In the genomic region with DNA sequence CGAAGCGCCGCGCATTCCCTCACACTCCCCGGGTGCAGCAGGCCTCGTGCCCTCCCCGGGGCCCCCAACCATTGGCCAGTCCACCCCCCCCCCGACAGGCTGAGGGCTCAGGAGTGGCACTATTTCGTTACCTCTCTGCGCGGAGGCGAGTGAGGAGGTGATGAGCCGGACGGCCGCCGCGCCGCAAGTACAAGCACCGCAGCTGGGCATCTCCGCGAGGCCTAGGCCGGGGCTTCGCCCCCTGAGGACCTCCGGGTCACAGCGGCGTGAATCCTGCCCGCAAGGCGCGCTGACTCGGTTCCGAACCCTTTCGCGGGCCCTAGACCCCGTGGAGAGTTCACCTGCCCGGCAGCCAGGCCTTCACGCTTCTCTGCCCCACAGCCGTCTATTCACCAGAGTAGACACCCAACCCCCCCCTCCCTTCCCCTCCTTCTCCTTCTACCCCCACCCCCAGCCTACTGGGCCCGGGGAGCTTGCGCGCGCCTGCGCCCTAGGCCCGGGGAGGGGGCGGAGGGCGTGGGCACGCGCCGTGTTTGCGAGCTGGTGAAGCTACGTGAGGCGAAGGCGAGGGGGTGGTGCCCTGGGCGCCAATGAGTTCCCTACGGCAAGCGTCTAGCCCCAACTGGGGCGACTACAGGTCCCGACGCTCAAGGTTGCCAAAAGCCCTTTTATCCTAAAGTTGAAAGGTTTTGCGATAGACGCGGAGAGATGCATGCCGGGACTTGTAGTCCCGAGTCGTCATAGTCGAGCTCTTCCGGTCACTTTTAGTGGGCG, we compare ENCODE assay signal across 8 cellular contexts. TPM values are rescaled to one million over a fixed set of nuclear protein-coding genes. Genes with fewer than 3 reads are reported as not detected.
DNase-seq lines count a peak whose midpoint lies in the region; ATAC-seq and TF ChIP-seq lines count a peak whose summit lies in the region.

A gene (minus strand): TSS at position 399 of the 774 bp plus-strand sequence. CDS start 189 bp downstream, at position 210.

- no peaks in the 10 kb centered on the region for H3K9me3 Mint-ChIP-seq in activated naive CD4-positive, alpha-beta T cell treated with anti-CD3 and anti-CD28 coated beads, Interleukin-2, amount 50 U/mL, for 72 hours

- peaks cover 34% of the 10 kb centered on the region for H3K4me1 ChIP-seq in suprapubic skin

- peak within 1 kb of the TSS; percentile 78 for H3K4me3 ChIP-seq in suprapubic skin

- peak; percentile 72 for ATAC-seq in HG02623 (IDR thresholded peaks at IDR 0.05; ENCODE audit: unreplicated experiment)
- peak; percentile 89 to 96 for ATAC-seq in activated naive CD4-positive, alpha-beta T cell treated with anti-CD3 and anti-CD28 coated beads, Interleukin-2, amount 50 U/mL, for 72 hours

- POLR2A ChIA-PET in GM10248 (lab: Yijun Ruan, JAX): interaction anchor here (0.5 to 3.3 kb wide), 11 partner anchors 102 to 1292 kb away, joined by 3 to 41 read pairs (median 5); a partner anchor contains a TSS

- TF ChIP-seq CTCF in GM10248 (IDR thresholded peaks at IDR 0.05; ENCODE audit: control extremely low read depth, extremely low read depth, low read depth, missing control alignments) (no peak), suprapubic skin (IDR thresholded peaks at IDR 0.05) (no peak)

- H3K36me3 Mint-ChIP-seq in activated naive CD4-positive, alpha-beta T cell treated with anti-CD3 and anti-CD28 coated beads, Interleukin-2, amount 50 U/mL, for 72 hours: peaks cover 8 to 10% of the 10 kb centered on the region in 2 donors

- DNase-seq in GM10248 (ENCODE audit: extremely low spot score): peak; percentile 94
- peak; percentile 97 for DNase-seq in NCI-H1105 (lab: John Stamatoyannopoulos, UW)
- peak; percentile 73 for DNase-seq in SKM-1 (lab: John Stamatoyannopoulos, UW; ENCODE audit: unreplicated experiment)
- DNase-seq in activated naive CD4-positive, alpha-beta T cell treated with anti-CD3 and anti-CD28 coated beads, Interleukin-2, amount 50 U/mL, for 72 hours (ENCODE audit: low spot score in 2 of 2): peak; percentile 86 to 88
- DNase-seq in glomerular visceral epithelial cell (ENCODE audit: extremely low spot score): peak; percentile 92
- DNase-seq in occipital lobe (lab: John Stamatoyannopoulos, UW): peak; percentile 89
- peak; percentile 92 to 93 for DNase-seq in suprapubic skin (ENCODE audit: low spot score in 2 of 2)

- H3K9me3 ChIP-seq in suprapubic skin: no peaks in the 10 kb centered on the region

- CTCF ChIA-PET in GM10248 (lab: Yijun Ruan, JAX): interaction anchor here (0.8 to 3.7 kb wide), 7 partner anchors 10 to 128 kb away, joined by 3 to 17 read pairs (median 4); a partner anchor contains a TSS

- peak within 1 kb of the TSS; percentile 93 to 99 for H3K27ac Mint-ChIP-seq in activated naive CD4-positive, alpha-beta T cell treated with anti-CD3 and anti-CD28 coated beads, Interleukin-2, amount 50 U/mL, for 72 hours

- peaks cover 3% of the 10 kb centered on the region for H3K36me3 ChIP-seq in suprapubic skin

- 0% methylated on average over 33 of the region's 67 CpGs for WGBS in suprapubic skin

- TF ChIP-seq EP300 in suprapubic skin (IDR thresholded peaks at IDR 0.05): no peak

- H3K27me3 ChIP-seq in suprapubic skin: no peaks in the 10 kb centered on the region

- H3K27ac ChIP-seq in suprapubic skin: peak within 1 kb of the TSS; percentile 95

- TF ChIP-seq POLR2A in suprapubic skin (IDR thresholded peaks at IDR 0.05): peak in 1 of 2 donors; percentile 64

RNA-seq across cellular contexts. Expression of the gene that starts here (rescaled TPM):
- 10 to 100 TPM; 66.6 to 84.1 TPM for total RNA-seq in activated naive CD4-positive, alpha-beta T cell treated with anti-CD3 and anti-CD28 coated beads, Interleukin-2, amount 50 U/mL, for 72 hours
- total RNA-seq in occipital lobe (71.0 TPM), suprapubic skin (100 to 1,000 TPM in 1 of 4 donors, 10 to 100 TPM in 3; 45.5 to 103 (median 58.3) TPM)

Comparison
In these comparisons a context has a peak if more than half of its experiments do, and no peak if none do; other contexts are left out.
1. Peak in every context shown above with its lines: DNase-seq, ATAC-seq, H3K4me3 ChIP-seq and H3K27ac ChIP-seq.